8 cellular contexts compared by ENCODE assay signal in the genomic region with DNA sequence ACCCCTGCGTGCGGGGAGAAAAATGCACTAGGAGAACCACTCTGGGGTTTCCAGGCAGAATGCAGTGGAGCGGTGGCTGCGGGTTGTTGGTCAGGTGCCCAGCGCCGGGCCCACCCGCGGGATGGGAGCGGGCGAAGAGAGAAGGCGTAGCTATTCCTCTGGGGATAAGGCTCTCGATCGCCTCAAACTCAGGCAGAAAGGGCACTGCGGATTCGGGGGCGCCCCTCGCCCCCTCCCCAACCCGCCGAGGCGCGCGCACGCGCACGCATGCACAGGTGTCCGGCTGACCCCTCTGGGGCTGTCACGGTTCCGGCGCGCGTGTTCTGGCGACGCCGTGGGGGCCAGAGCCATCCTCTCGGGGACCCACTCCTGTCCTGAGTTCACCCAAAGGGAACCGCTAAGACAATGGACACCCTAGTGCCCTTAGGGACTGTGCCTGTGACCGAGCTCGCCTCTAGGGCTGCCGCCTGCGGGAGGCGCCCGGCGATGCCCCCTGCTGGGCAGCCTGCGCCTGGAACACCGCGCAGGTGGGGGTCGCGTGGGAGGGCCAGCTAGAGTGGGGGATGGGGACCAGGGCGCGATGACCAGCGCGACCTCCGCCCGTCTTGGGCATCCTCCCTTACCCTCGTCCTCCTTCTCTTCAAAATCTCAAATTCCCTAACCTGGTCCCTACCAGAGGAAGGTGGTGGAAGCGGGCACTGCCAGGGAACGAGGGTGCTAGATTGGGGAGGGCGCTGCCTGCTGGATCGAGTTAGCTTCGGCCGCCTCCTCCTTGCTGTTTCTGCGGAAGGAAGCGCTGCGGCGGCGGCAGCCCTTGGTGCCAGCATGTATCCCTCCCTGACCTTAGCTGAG. TPM values are rescaled to one million over a fixed set of nuclear protein-coding genes. Genes with fewer than 3 reads are reported as not detected.
DNase-seq lines count a peak whose midpoint lies in the region; ATAC-seq and TF ChIP-seq lines count a peak whose summit lies in the region.

No MANE protein-coding gene starts in this region.

- H3K4me3 ChIP-seq in BJ (ENCODE audit: low read depth, low read length) (no peak overlapping the region), hepatocyte (no peak overlapping the region)

- WGBS in hepatocyte (ENCODE audit: low lambda C conversion rate, missing lambda C conversion rate), result 5% methylated on average over 61 of the region's 66 CpGs

- H3K27ac Mint-ChIP-seq in activated T-cell treated with anti-CD3 and anti-CD28 coated beads, Interleukin-2, amount 50 U/mL, for 72 hours, result no peak overlapping the region

- H4K20me1 ChIP-seq in hepatocyte (ENCODE audit: insufficient read depth, poor library complexity, severe bottlenecking), result no peaks in the 10 kb centered on the region

- peak; percentile 54 for TF ChIP-seq CTCF in BJ (IDR thresholded peaks at IDR 0.05; ENCODE audit: insufficient read depth, low read depth, low read length)
- TF ChIP-seq CTCF in GM13977 (IDR thresholded peaks at IDR 0.05; ENCODE audit: extremely low read depth, insufficient read depth, missing control alignments), result peak; percentile 78
- peak; percentile 59 for TF ChIP-seq CTCF in hepatocyte (IDR thresholded peaks at IDR 0.05; ENCODE audit: poor library complexity)

- H3K79me2 ChIP-seq in hepatocyte, result no peaks in the 10 kb centered on the region

- POLR2A ChIA-PET in BJ (lab: Charles Lee), result interaction anchor here (0.5 kb wide), 1 partner anchor 26 kb away, joined by 3 read pairs; no protein-coding TSS in a partner anchor

- H2AFZ ChIP-seq in hepatocyte, result no peak overlapping the region

- no peak overlapping the region for H3K27ac ChIP-seq in hepatocyte

- H3K9me3 ChIP-seq in hepatocyte (ENCODE audit: low read depth), result no peaks in the 10 kb centered on the region

- H3K4me2 ChIP-seq in hepatocyte, result peak overlapping the region; percentile 84

- in situ Hi-C loops in GM13977 (cut with MboI; ENCODE audit: low pct_unique_long_range_greater_than_20kb, low sequenced_read_pairs, unreplicated experiment), result no loop called here

- H3K36me3 ChIP-seq in BJ (ENCODE audit: control insufficient read depth, insufficient read depth, low read length) (no peaks in the 10 kb centered on the region), hepatocyte (replicated peaks; ENCODE audit: insufficient read depth, low read depth) (no peaks in the 10 kb centered on the region)

- H3K4me1 ChIP-seq in hepatocyte (ENCODE audit: insufficient read depth), result peaks cover 43% of the 10 kb centered on the region

- CTCF ChIA-PET in BJ (lab: Yijun Ruan, JAX), result interaction anchor here (0.7 to 3.1 kb wide), 16 partner anchors 10 to 182 kb away, joined by 3 to 26 read pairs (median 4); partner anchors contain the start of genes CBX4 and CBX8

- no peak for DNase-seq in BJ (ENCODE audit: low read depth)
- peak; percentile 81 for DNase-seq in GM13977 (ENCODE audit: low spot score)
- DNase-seq in NCI-H2227 treated with DMSO at 0.1 percent for 48 hours (lab: John Stamatoyannopoulos, UW), result peak; percentile 67
- DNase-seq in activated T-cell treated with anti-CD3 and anti-CD28 coated beads, Interleukin-2, amount 50 U/mL, for 72 hours, result peak; percentile 55 to 66
- peak; percentile 68 for DNase-seq in hepatocyte (ENCODE audit: low spot score)
- DNase-seq in superior temporal gyrus (ENCODE audit: extremely low spot score), result peak; percentile 44
- no peak for DNase-seq in activated effector memory CD4-positive, alpha-beta T cell treated with anti-CD3 and anti-CD28 coated beads, Interleukin-2, amount 50 U/mL, for 16 hours

- no peaks in the 10 kb centered on the region for H3K9me2 ChIP-seq in hepatocyte (replicated peaks; ENCODE audit: insufficient read depth)

- peaks cover 72% of the 10 kb centered on the region for H3K27me3 ChIP-seq in BJ (ENCODE audit: control insufficient read depth, insufficient read depth, low read length)
- peaks cover 84% of the 10 kb centered on the region for H3K27me3 ChIP-seq in hepatocyte

- H3K27me3 Mint-ChIP-seq in activated T-cell treated with anti-CD3 and anti-CD28 coated beads, Interleukin-2, amount 50 U/mL, for 72 hours (ENCODE audit: low read depth), result peaks cover 61% of the 10 kb centered on the region

- H3K4me3 Mint-ChIP-seq in activated T-cell treated with anti-CD3 and anti-CD28 coated beads, Interleukin-2, amount 50 U/mL, for 72 hours, result peak overlapping the region; percentile 73 to 81

- no peaks in the 10 kb centered on the region for H3K9me3 Mint-ChIP-seq in activated T-cell treated with anti-CD3 and anti-CD28 coated beads, Interleukin-2, amount 50 U/mL, for 72 hours

- ATAC-seq in activated T-cell treated with anti-CD3 and anti-CD28 coated beads, Interleukin-2, amount 50 U/mL, for 72 hours (replicated peaks in 1 of 2), result peak; percentile 36 to 47
- ATAC-seq in HG02623 (IDR thresholded peaks at IDR 0.05; ENCODE audit: unreplicated experiment), result no peak

- peaks cover 43% of the 10 kb centered on the region for H3K4me1 Mint-ChIP-seq in activated T-cell treated with anti-CD3 and anti-CD28 coated beads, Interleukin-2, amount 50 U/mL, for 72 hours (ENCODE audit: low read depth)

- H3K36me3 Mint-ChIP-seq in activated T-cell treated with anti-CD3 and anti-CD28 coated beads, Interleukin-2, amount 50 U/mL, for 72 hours (ENCODE audit: insufficient read depth in 2 of 2), result peaks cover 0 to 3% of the 10 kb centered on the region in 2 donors

RNA-seq across cellular contexts. Expression of gene CBX8, which starts 14.4 kb away (rescaled TPM):
- polyA plus RNA-seq in BJ (2011; rRNA removed) (0.32 and 0.47 TPM in 2 replicates), hepatocyte (6.5 and 8.3 TPM in 2 replicates)
- polyA minus RNA-seq in BJ (2011; rRNA and poly(A)+ RNA removed), result 0.52 and 0.57 TPM in 2 replicates
- total RNA-seq in activated T-cell treated with anti-CD3 and anti-CD28 coated beads, Interleukin-2, amount 50 U/mL, for 72 hours, result 1 to 10 TPM; 6.0 to 7.2 TPM
- 4.3 and 8.6 TPM in 2 replicates for total RNA-seq in hepatocyte

RNA-seq across cellular contexts. Expression of gene CBX4, which starts 28.0 kb away (rescaled TPM):
- polyA plus RNA-seq in BJ (2011; rRNA removed) (8.0 and 10.4 TPM in 2 replicates), hepatocyte (74.3 and 86.7 TPM in 2 replicates)
- 6.5 and 9.8 TPM in 2 replicates for polyA minus RNA-seq in BJ (2011; rRNA and poly(A)+ RNA removed)
- 10 to 100 TPM; 38.3 to 45.8 TPM for total RNA-seq in activated T-cell treated with anti-CD3 and anti-CD28 coated beads, Interleukin-2, amount 50 U/mL, for 72 hours
- 49.6 and 56.1 TPM in 2 replicates for total RNA-seq in hepatocyte

RNA-seq across cellular contexts. Expression of gene CBX2, which starts 33.3 kb away (rescaled TPM):
- polyA plus RNA-seq in BJ (2011; rRNA removed), result 0.74 and 1.5 TPM in 2 replicates
- 1.3 and 1.8 TPM in 2 replicates for polyA minus RNA-seq in BJ (2011; rRNA and poly(A)+ RNA removed)
- total RNA-seq in activated T-cell treated with anti-CD3 and anti-CD28 coated beads, Interleukin-2, amount 50 U/mL, for 72 hours, result 1 to 10 TPM; 2.4 to 5.6 TPM
- 11.8 and 16.3 TPM in 2 replicates for total RNA-seq in hepatocyte
- 8.6 and 11.6 TPM in 2 replicates for polyA plus RNA-seq in hepatocyte

Comparison
In these comparisons a context has a peak if more than half of its experiments do, and no peak if none do; other contexts are left out.
1. DNase-seq: peak in GM13977 (single experiment), NCI-H2227 treated with DMSO at 0.1 percent for 48 hours (single experiment), activated T-cell treated with anti-CD3 and anti-CD28 coated beads, Interleukin-2, amount 50 U/mL, for 72 hours (2 of 2), hepatocyte (single experiment) and superior temporal gyrus (single experiment); none in BJ (single experiment) and activated effector memory CD4-positive, alpha-beta T cell treated with anti-CD3 and anti-CD28 coated beads, Interleukin-2, amount 50 U/mL, for 16 hours (single experiment).
2. Peak in every context shown above with its lines, with median percentiles within 50 percentile points of each other: CTCF ChIP-seq.